Comparison of ENCODE assay signal across 8 cellular contexts in the genomic region with DNA sequence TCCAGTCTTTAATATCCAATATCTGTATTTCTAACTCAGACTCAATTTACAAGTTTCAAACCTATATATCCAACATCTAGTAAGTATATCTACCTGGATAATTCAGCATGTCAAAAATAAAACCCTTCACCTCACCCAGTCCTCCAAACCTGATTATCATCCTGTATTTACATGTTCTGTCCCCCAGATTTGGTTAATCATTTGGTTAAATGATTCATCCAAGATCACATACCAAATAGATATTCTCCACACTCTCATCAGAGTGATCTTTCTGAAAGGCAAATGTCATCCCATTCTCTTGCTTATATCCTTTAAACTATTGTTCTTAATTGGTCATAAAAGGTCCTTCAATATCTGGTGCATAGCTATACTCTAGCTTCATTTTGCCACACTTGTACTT.
"Had no signal": no experiment of that assay in that cellular context is flagged by ENCODE, and none has a peak within 500 bp of the region (broad histone marks: within the 10 kb centered on the region; RNA-seq: fewer than 3 reads in every experiment).

No MANE protein-coding gene starts in this region.

- H3K36me3 ChIP-seq: HAP-1 had no signal

- H3K4me3 Mint-ChIP-seq: HFFc6, IgD-negative memory B cell had no signal

- H3K27ac Mint-ChIP-seq: HFFc6, IgD-negative memory B cell had no signal

- H3K9me3 ChIP-seq: HAP-1 had no signal

- H3K4me1 Mint-ChIP-seq: IgD-negative memory B cell had no signal

- H3K4me1 ChIP-seq: HAP-1 had no signal

- FAIRE-seq: HepG2 had no signal

- H3K27ac ChIP-seq: GM23248, HL-60 had no signal

- H3K9me3 Mint-ChIP-seq: HFFc6 had no signal

- H2AFZ ChIP-seq: GM23248 had no signal

- H3K4me3 ChIP-seq: GM23248, HAP-1 had no signal

- H3K27me3 Mint-ChIP-seq: IgD-negative memory B cell had no signal

- H3K36me3 Mint-ChIP-seq: IgD-negative memory B cell had no signal

- DNase-seq: GM23248, GOT3, H7, HFFc6 had no signal

- H3K9ac ChIP-seq: GM23248 had no signal
